ENCODE assay signal across 1 cellular context in genomic region chr10:34707656-34708055, GRCh38.
TF ChIP-seq lines count a peak whose summit lies in the region.

No MANE protein-coding gene starts in this region.

TF ChIP-seq in SK-N-SH, 30 proteins besides CTCF, POLR2A, EP300 and RAD21 (continued from another document):
- TF ChIP-seq RXRA (IDR thresholded peaks at IDR 0.05; ENCODE audit: borderline replicate concordance, low read depth): no peak
- no peak for TF ChIP-seq USF1 (IDR thresholded peaks at IDR 0.05; ENCODE audit: borderline replicate concordance, low read depth)
- TF ChIP-seq MEF2A (IDR thresholded peaks at IDR 0.05; ENCODE audit: borderline replicate concordance, low read depth): no peak
- TF ChIP-seq REST (IDR thresholded peaks at IDR 0.05; ENCODE audit: low read depth, low read length): no peak
- no peak for TF ChIP-seq FOXM1 (IDR thresholded peaks at IDR 0.05; ENCODE audit: low read depth)
- no peak for TF ChIP-seq TEAD4 (IDR thresholded peaks at IDR 0.05; ENCODE audit: borderline replicate concordance, insufficient read depth)
- no peak for TF ChIP-seq PBX3 (IDR thresholded peaks at IDR 0.05)
- TF ChIP-seq, protein P1, sequence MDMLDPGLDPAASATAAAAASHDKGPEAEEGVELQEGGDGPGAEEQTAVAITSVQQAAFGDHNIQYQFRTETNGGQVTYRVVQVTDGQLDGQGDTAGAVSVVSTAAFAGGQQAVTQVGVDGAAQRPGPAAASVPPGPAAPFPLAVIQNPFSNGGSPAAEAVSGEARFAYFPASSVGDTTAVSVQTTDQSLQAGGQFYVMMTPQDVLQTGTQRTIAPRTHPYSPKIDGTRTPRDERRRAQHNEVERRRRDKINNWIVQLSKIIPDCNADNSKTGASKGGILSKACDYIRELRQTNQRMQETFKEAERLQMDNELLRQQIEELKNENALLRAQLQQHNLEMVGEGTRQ (IDR thresholded peaks at IDR 0.05; ENCODE audit: borderline replicate concordance, low read depth, low read length): no peak
- TF ChIP-seq SMC3 (IDR thresholded peaks at IDR 0.05; ENCODE audit: low read depth, low read length): no peak
- TF ChIP-seq TAF1 (IDR thresholded peaks at IDR 0.05; ENCODE audit: borderline replicate concordance, low read depth, low read length): no peak
